8 cellular contexts compared by ENCODE assay signal in genomic region chrX:107205770-107206696, GRCh38. TPM values are rescaled to one million over a fixed set of nuclear protein-coding genes. Genes with fewer than 3 reads are reported as not detected.
DNase-seq lines count a peak whose midpoint lies in the region; ATAC-seq and TF ChIP-seq lines count a peak whose summit lies in the region.

Gene DNAAF6, plus strand, starts transcription at chrX:107206611. Its CDS starts 6,265 bp downstream, at chrX:107212876.
Gene NUP62CL, minus strand, starts transcription at chrX:107206433. Its CDS starts 31,287 bp downstream, at chrX:107175146.

- H3K4me3 ChIP-seq in WERI-Rb-1 (ENCODE audit: low read depth, low read length) (peak within 1 kb of the TSS; percentile 42), breast epithelium (peak within 1 kb of the TSS; percentile 33 to 62 (median 52))

- H3K9me3 ChIP-seq in WERI-Rb-1 (ENCODE audit: severe bottlenecking) (no peaks in the 10 kb centered on the region), breast epithelium (no peaks in the 10 kb centered on the region)

- H3K27me3 ChIP-seq in WERI-Rb-1 (ENCODE audit: insufficient read depth, low read depth, severe bottlenecking): peaks cover 23% of the 10 kb centered on the region
- H3K27me3 ChIP-seq in breast epithelium: peaks cover 0 to 28% of the 10 kb centered on the region in 2 donors

- ATAC-seq in HG02759 (IDR thresholded peaks at IDR 0.05; ENCODE audit: unreplicated experiment): peak; percentile 97

- DNase-seq in GM10266 (ENCODE audit: extremely low spot score) (peak; percentile 61), NCI-H1436 (lab: John Stamatoyannopoulos, UW) (peak; percentile 93), WERI-Rb-1 (peak; percentile 76), breast epithelium (ENCODE audit: low spot score in 2 of 2) (peak; percentile 44 to 54), islet precursor cell (peak; percentile 96), posterior vena cava (ENCODE audit: low spot score) (no peak)
- peak; percentile 7 to 29 for DNase-seq in stimulated activated CD4-positive, alpha-beta T cell treated with anti-CD3 and anti-CD28 coated beads, Interleukin-1b, Interleukin-23, amount 100 ng/mL, for 1 hour (ENCODE audit: low read depth in 2 of 2)

- TF ChIP-seq CTCF in GM10266 (IDR thresholded peaks at IDR 0.05; ENCODE audit: control insufficient read depth, insufficient read depth, low read depth, missing control alignments): no peak
- no peak for TF ChIP-seq CTCF in WERI-Rb-1 (IDR thresholded peaks at IDR 0.05; ENCODE audit: low read depth, low read length)
- TF ChIP-seq CTCF in breast epithelium (IDR thresholded peaks at IDR 0.05): no peak

- H3K27ac ChIP-seq in WERI-Rb-1 (no peak within 1 kb of the TSS), breast epithelium (no peak within 1 kb of the TSS)

- H3K36me3 ChIP-seq in WERI-Rb-1 (no peaks in the 10 kb centered on the region), breast epithelium (no peaks in the 10 kb centered on the region)

- intact Hi-C loops in breast epithelium (cut with DNase I; ENCODE audit: low total_unique reads): no loop called here
- intact Hi-C loops in posterior vena cava (cut with DNase I): no loop called here

- TF ChIP-seq POLR2A in breast epithelium (IDR thresholded peaks at IDR 0.05): no peak

- no peaks in the 10 kb centered on the region for H3K4me1 ChIP-seq in breast epithelium

RNA-seq across cellular contexts. Expression of gene DNAAF6, which starts in this region (rescaled TPM):
- total RNA-seq in breast epithelium (not detected), posterior vena cava (not detected)

RNA-seq across cellular contexts. Expression of gene NUP62CL, which starts in this region (rescaled TPM):
- 1 to 10 TPM in 2 of 3 donors, under 1 TPM in 1; 0.64 to 8.5 (median 1.3) TPM for total RNA-seq in breast epithelium
- total RNA-seq in posterior vena cava: under 1 TPM in 1 of 2 donors, not detected in 1; 0.14 TPM
